Comparison of ENCODE assay signal across 8 cellular contexts in genomic region chrX:19904778-19905367, GRCh38. TPM values are rescaled to one million over a fixed set of nuclear protein-coding genes. Genes with fewer than 3 reads are reported as not detected.
DNase-seq lines count a peak whose midpoint lies in the region; ATAC-seq, FAIRE-seq and TF ChIP-seq lines count a peak whose summit lies in the region.

No MANE protein-coding gene starts in this region.

- peak; percentile 69 for ATAC-seq in HepG2
- ATAC-seq in HG02970 (IDR thresholded peaks at IDR 0.05; ENCODE audit: low FRiP score, unreplicated experiment), result no peak

- no peak overlapping the region for H2AFZ ChIP-seq in HepG2 (ENCODE audit: low read length)

- in situ Hi-C loops in HepG2 (cut with HindIII; ENCODE audit: extremely low pct_ligation_motif_present, low pct_unique_long_range_greater_than_20kb), result loop anchor here (10.0 kb wide), 2 partner anchors 90 to 160 kb away; partner anchors contain the start of gene BCLAF3

- TF ChIP-seq RAD21 in HepG2 (CRISPR knock-in tag; IDR thresholded peaks at IDR 0.05), result peak; percentile 35; the same call in 1 of the 2 replicates

- CTCF ChIA-PET in HepG2 (lab: Yijun Ruan, JAX; ENCODE audit: low intra/inter-chr PET ratio, low total read pairs), result interaction anchor here (1.2 to 2.2 kb wide), 2 partner anchors 86 to 162 kb away, joined by 6 to 12 read pairs; partner anchors contain the start of gene BCLAF3

- H4K20me1 ChIP-seq in HepG2 (ENCODE audit: insufficient read depth, low read length), result no peaks in the 10 kb centered on the region

- POLR2A ChIA-PET in HepG2 (lab: Yijun Ruan, JAX), result no interaction called here

- H3K27me3 ChIP-seq in HepG2 (ENCODE audit: control insufficient read depth in 1 of 2, insufficient read depth in 2 of 2, low read length in 2 of 2), result no peaks in the 10 kb centered on the region

- H3K36me3 ChIP-seq in HepG2 (replicated peaks in 1 of 2; ENCODE audit: control insufficient read depth in 1 of 2, insufficient read depth in 2 of 2, low read length in 2 of 2), result no peaks in the 10 kb centered on the region

- H3K9me3 ChIP-seq in HepG2 (ENCODE audit: low read length), result no peaks in the 10 kb centered on the region

- DNase-seq in DMS153 treated with DMSO at 0.1 percent for 48 hours (lab: John Stamatoyannopoulos, UW; ENCODE audit: unreplicated experiment) (peak; percentile 5), GM19238 (ENCODE audit: insufficient read length, low spot score) (peak; percentile 41), HuH-7.5 (ENCODE audit: low spot score) (peak; percentile 16), OCI-M1 (lab: John Stamatoyannopoulos, UW) (peak; percentile 65), cerebellar cortex (ENCODE audit: low spot score) (peak; percentile 54), HepG2 (ENCODE audit: low spot score) (peak; percentile 31), H54 (ENCODE audit: insufficient read length, low spot score) (no peak)

- BruUV-seq in HepG2 (replicated peaks; lab: Mats Ljungman, UMichigan), result no TSS peak

- intact Hi-C loops in HepG2 (cut with micrococcal nuclease; ENCODE audit: unreplicated experiment), result loop anchor here (1.0 kb wide), 1 partner anchor 86 kb away; the partner anchor contains the start of gene BCLAF3

- TF ChIP-seq EP300 in HepG2 (IDR thresholded peaks at IDR 0.05; ENCODE audit: low read depth in 2 of 2, low read length in 2 of 2) (no peak), HepG2 (CRISPR knock-in tag; IDR thresholded peaks at IDR 0.05; ENCODE audit: borderline replicate concordance) (no peak)

- H3K79me2 ChIP-seq in HepG2 (ENCODE audit: insufficient read depth, low read length), result no peaks in the 10 kb centered on the region

- no peak for TF ChIP-seq POLR2A in HepG2 (IDR thresholded peaks at IDR 0.05; ENCODE audit: insufficient read depth in 1 of 2, low read depth in 2 of 2, low read length in 2 of 2)
- TF ChIP-seq POLR2A in H54 (IDR thresholded peaks at IDR 0.05; ENCODE audit: low read depth, low read length), result no peak

- H3K4me2 ChIP-seq in HepG2 (ENCODE audit: low read depth, low read length), result no peak overlapping the region

- H3K27ac ChIP-seq in HepG2 (ENCODE audit: extremely low read length, insufficient read depth, low read length), result no peak overlapping the region

- 60% methylated on average over 2 of the region's 5 CpGs for WGBS in HepG2 (ENCODE audit: low lambda C conversion rate)

- no peak overlapping the region for H3K9ac ChIP-seq in HepG2 (ENCODE audit: insufficient read depth, low read depth, low read length)

- H3K4me1 ChIP-seq in HepG2 (ENCODE audit: insufficient read depth, low read length), result no peaks in the 10 kb centered on the region

- TF ChIP-seq CTCF in HepG2 (CRISPR knock-in tag; IDR thresholded peaks at IDR 0.05), result peak; percentile 71

- FAIRE-seq in HepG2 (lab: Jason Lieb, UNC), result peak; percentile 87
- no peak for FAIRE-seq in H54 (lab: Jason Lieb, UNC)

- no peak overlapping the region for H3K4me3 ChIP-seq in HepG2 (replicated peaks in 1 of 3; ENCODE audit: insufficient read depth in 1 of 3, low read depth in 2 of 3, low read length in 3 of 3)

TF ChIP-seq in HepG2, 621 proteins besides CTCF, POLR2A, EP300 and RAD21 (continues in another document):
- TF ChIP-seq NR0B2 (CRISPR knock-in tag; IDR thresholded peaks at IDR 0.05) (no peak), ZNF281 (CRISPR knock-in tag; IDR thresholded peaks at IDR 0.05; ENCODE audit: borderline replicate concordance) (no peak), ZNF552 (CRISPR knock-in tag; IDR thresholded peaks at IDR 0.05; ENCODE audit: borderline replicate concordance) (no peak), HCFC1 (IDR thresholded peaks at IDR 0.05; ENCODE audit: low read depth, low read length) (no peak), TRAFD1 (CRISPR knock-in tag; IDR thresholded peaks at IDR 0.05; ENCODE audit: borderline replicate concordance) (no peak)

RNA-seq across cellular contexts. Expression of gene SH3KBP1, which starts 17.5 kb away (rescaled TPM):
- 10.4 and 12.6 TPM in 2 replicates for total RNA-seq in HepG2 (2016; rRNA removed; fragmentation: Illumina TruSeq; extraction: Trizol)
- total RNA-seq in HepG2 (2016; cell fraction: cytosol; rRNA removed; fragmentation: Illumina TruSeq; extraction: Trizol; ENCODE audit: low read depth), result 6.6 and 8.2 TPM in 2 replicates
- total RNA-seq in HepG2 (2016; cell fraction: insoluble cytoplasmic fraction; rRNA removed; fragmentation: Illumina TruSeq; extraction: Trizol), result 10.1 and 10.9 TPM in 2 replicates
- 19.6 and 22.2 TPM in 2 replicates for total RNA-seq in HepG2 (2016; cell fraction: membrane; rRNA removed; fragmentation: Illumina TruSeq; extraction: Trizol)
- 5.4 and 10.1 TPM in 2 replicates for total RNA-seq in HepG2 (2016; cell fraction: nucleus; rRNA removed; fragmentation: Illumina TruSeq; extraction: Trizol)
- 9.2 and 10.0 TPM in 2 replicates for polyA plus RNA-seq in HepG2 (2011; rRNA removed)
- 8.3 and 10.3 TPM in 2 replicates for polyA plus RNA-seq in HepG2 (2011; cell fraction: cytosol; rRNA removed)
- polyA plus RNA-seq in HepG2 (2011; cell fraction: nucleus; rRNA removed), result 4.1 and 5.0 TPM in 2 replicates
- 16.3 and 20.9 TPM in 2 replicates for polyA plus RNA-seq in HepG2 (2012)
- 10.8 and 11.2 TPM in 2 replicates for polyA plus RNA-seq in HepG2 (2016; cell fraction: cytosol; fragmentation: Illumina TruSeq; extraction: Trizol; ENCODE audit: low read depth)
- 19.5 and 20.3 TPM in 2 replicates for polyA plus RNA-seq in HepG2 (2016; cell fraction: insoluble cytoplasmic fraction; fragmentation: Illumina TruSeq; extraction: Trizol; ENCODE audit: low read depth)
- 23.3 and 26.3 TPM in 2 replicates for polyA plus RNA-seq in HepG2 (2016; cell fraction: membrane; fragmentation: Illumina TruSeq; extraction: Trizol; ENCODE audit: low read depth)
- polyA plus RNA-seq in HepG2 (2016; cell fraction: nucleus; fragmentation: Illumina TruSeq; extraction: Trizol; ENCODE audit: insufficient read depth, low read depth), result 14.0 and 14.2 TPM in 2 replicates
- polyA minus RNA-seq in HepG2 (2011; rRNA and poly(A)+ RNA removed; ENCODE audit: low replicate concordance), result 8.4 and 23.9 TPM in 2 replicates
- polyA minus RNA-seq in HepG2 (2011; cell fraction: cytosol; rRNA and poly(A)+ RNA removed), result 10.6 and 12.6 TPM in 2 replicates
- 8.4 and 18.0 TPM in 2 replicates for polyA minus RNA-seq in HepG2 (2011; cell fraction: nucleus; rRNA and poly(A)+ RNA removed)
